Comparison of ENCODE assay signal across 25 cellular contexts in genomic region chr6:46736913-46737312, GRCh38. TPM values are rescaled to one million over a fixed set of nuclear protein-coding genes. Genes with fewer than 3 reads are reported as not detected.
DNase-seq lines count a peak whose midpoint lies in the region; ATAC-seq, FAIRE-seq and TF ChIP-seq lines count a peak whose summit lies in the region.
"Had no signal": no experiment of that assay in that cellular context is flagged by ENCODE, and none has a peak within 500 bp of the region (broad histone marks: within the 10 kb centered on the region; RNA-seq: fewer than 3 reads in every experiment).

No MANE protein-coding gene starts in this region.

- H3K27me3 Mint-ChIP-seq in MCF 10A (ENCODE audit: insufficient read depth, unreplicated experiment) = peaks cover 12% of the 10 kb centered on the region

- H3K27me3 ChIP-seq in mammary epithelial cell (ENCODE audit: insufficient read depth, low read length) (no peaks in the 10 kb centered on the region), RWPE2 (ENCODE audit: insufficient read depth, poor library complexity, severe bottlenecking) (peaks cover 6% of the 10 kb centered on the region), keratinocyte (ENCODE audit: control insufficient read depth, extremely low read depth, insufficient read depth, low read length) (no peaks in the 10 kb centered on the region)

- intact Hi-C loops in mammary epithelial cell (cut with micrococcal nuclease) (loop anchor here (5.0 kb wide), 1 partner anchor 45 kb away; no protein-coding TSS in a partner anchor), MCF 10A (cut with micrococcal nuclease) (no loop called here)

- no peak overlapping the region for H3K27ac Mint-ChIP-seq in MCF 10A (ENCODE audit: low read depth, unreplicated experiment)
- H3K27ac Mint-ChIP-seq: CD4-positive, alpha-beta T cell; IgD-negative memory B cell had no signal

- peak; percentile 5 for FAIRE-seq in keratinocyte (lab: Jason Lieb, UNC)
- FAIRE-seq: A549, G401.6, GM12891, GM18507, HepG2 had no signal

- no peaks in the 10 kb centered on the region for H3K4me1 Mint-ChIP-seq in MCF 10A (ENCODE audit: insufficient read depth, unreplicated experiment)

- no peak overlapping the region for H3K4me3 Mint-ChIP-seq in MCF 10A (ENCODE audit: unreplicated experiment)
- H3K4me3 Mint-ChIP-seq: CD4-positive, alpha-beta T cell; IgD-negative memory B cell had no signal

- H3K9me3 Mint-ChIP-seq in MCF 10A (ENCODE audit: unreplicated experiment) = no peaks in the 10 kb centered on the region
- H3K9me3 Mint-ChIP-seq: CD4-positive, alpha-beta T cell; IgD-negative memory B cell had no signal

- ATAC-seq in RWPE2 (ENCODE audit: low read depth) = peak; percentile 63; the same call in 2 of the 3 replicates
- ATAC-seq: A549, HepG2 had no signal

- H3K36me3 ChIP-seq in mammary epithelial cell (ENCODE audit: insufficient read depth, low read length) (no peaks in the 10 kb centered on the region), RWPE2 (ENCODE audit: low read depth) (no peaks in the 10 kb centered on the region), keratinocyte (ENCODE audit: control insufficient read depth in 2 of 2, extremely low read depth in 1 of 2, insufficient read depth in 2 of 2, low read length in 2 of 2) (no peaks in the 10 kb centered on the region)
- H3K36me3 ChIP-seq: HAP-1 had no signal

- in situ Hi-C loops in mammary epithelial cell (cut with MboI; ENCODE audit: low sequenced_read_pairs in 2 of 2) = no loop called here
- in situ Hi-C loops in GM13977 (cut with MboI; ENCODE audit: low pct_unique_long_range_greater_than_20kb, low sequenced_read_pairs, unreplicated experiment) = no loop called here

- H4K20me1 ChIP-seq in mammary epithelial cell (ENCODE audit: insufficient read depth, low read length) (no peaks in the 10 kb centered on the region), keratinocyte (ENCODE audit: control insufficient read depth, extremely low read depth, insufficient read depth, low read length) (no peaks in the 10 kb centered on the region)

- CTCF ChIA-PET in mammary epithelial cell (lab: Charles Lee; ENCODE audit: low non-redundant PET) = no interaction called here
- CTCF ChIA-PET in MCF 10A (lab: Yijun Ruan, JAX) = no interaction called here

- H3K27ac ChIP-seq in mammary epithelial cell (ENCODE audit: insufficient read depth, low read depth, low read length) (no peak overlapping the region), RWPE2 (ENCODE audit: poor library complexity, severe bottlenecking) (no peak overlapping the region), keratinocyte (ENCODE audit: control insufficient read depth, insufficient read depth, low read length) (no peak overlapping the region)
- H3K27ac ChIP-seq: 22Rv1, A549, C4-2B, GM23248 had no signal

- DNase-seq in mammary epithelial cell (peak; percentile 40), MCF 10A (ENCODE audit: unreplicated experiment) (no peak), RWPE2 (ENCODE audit: low spot score) (no peak), keratinocyte (ENCODE audit: low read depth, low spot score) (no peak), GM13977 (ENCODE audit: low spot score) (no peak), mesenteric fat pad (ENCODE audit: low spot score) (no peak), DMS 273 (lab: John Stamatoyannopoulos, UW; ENCODE audit: unreplicated experiment) (no peak), NCI-H146 treated with DMSO at 0.1 percent for 48 hours (lab: John Stamatoyannopoulos, UW; ENCODE audit: unreplicated experiment) (no peak)
- DNase-seq: AML-193; Caco-2; CD4-positive, alpha-beta T cell; DND-41; EL; GM23248 had no signal

- no peaks in the 10 kb centered on the region for H3K79me2 ChIP-seq in mammary epithelial cell (ENCODE audit: insufficient read depth, low read length)
- no peaks in the 10 kb centered on the region for H3K79me2 ChIP-seq in keratinocyte (ENCODE audit: control insufficient read depth, insufficient read depth, low read length)

- H3K9me1 ChIP-seq in keratinocyte (ENCODE audit: control insufficient read depth, extremely low read depth, insufficient read depth, low read length) = no peaks in the 10 kb centered on the region

- no peak overlapping the region for H3K4me2 ChIP-seq in mammary epithelial cell (ENCODE audit: insufficient read depth, low read depth, low read length)
- H3K4me2 ChIP-seq in keratinocyte (ENCODE audit: control insufficient read depth, extremely low read depth, insufficient read depth, low read depth, low read length) = peak overlapping the region; percentile 45
- H3K4me2 ChIP-seq: A549 had no signal

- H3K9me3 ChIP-seq in mammary epithelial cell (replicated peaks; ENCODE audit: insufficient read depth, low read length) (no peaks in the 10 kb centered on the region), RWPE2 (ENCODE audit: severe bottlenecking) (no peaks in the 10 kb centered on the region), keratinocyte (ENCODE audit: control insufficient read depth, low read depth, low read length) (no peaks in the 10 kb centered on the region)
- H3K9me3 ChIP-seq: A549, Caco-2, HAP-1 had no signal

- H3K9ac ChIP-seq in mammary epithelial cell (ENCODE audit: insufficient read depth, low read length) (no peak overlapping the region), keratinocyte (ENCODE audit: control insufficient read depth, extremely low read depth, insufficient read depth, low read length) (no peak overlapping the region)
- H3K9ac ChIP-seq: GM23248 had no signal

- no TSS peak for BruUV-seq in mammary epithelial cell (replicated peaks; lab: Mats Ljungman, UMichigan)
- no TSS peak for BruUV-seq in MCF 10A (replicated peaks; lab: Mats Ljungman, UMichigan)

- TF ChIP-seq CTCF in mammary epithelial cell (conservative IDR thresholded peaks at IDR 0.05 in 1 of 2, IDR thresholded peaks at IDR 0.05 in 1 of 2; ENCODE audit: extremely low read depth in 1 of 2, insufficient read depth in 1 of 2, low read depth in 1 of 2, low read length in 2 of 2) (no peak), MCF 10A (IDR thresholded peaks at IDR 0.05; ENCODE audit: unreplicated experiment) (no peak), RWPE2 (IDR thresholded peaks at IDR 0.05; ENCODE audit: poor library complexity, severe bottlenecking) (no peak), keratinocyte (optimal IDR thresholded peaks at IDR 0.05 in 1 of 3, IDR thresholded peaks at IDR 0.05 in 1 of 3, conservative IDR thresholded peaks at IDR 0.05 in 1 of 3; ENCODE audit: extremely low read depth in 1 of 3, insufficient read depth in 2 of 3, low read length in 3 of 3) (no peak), GM13977 (IDR thresholded peaks at IDR 0.05; ENCODE audit: extremely low read depth, insufficient read depth, missing control alignments) (no peak)

- H3K36me3 Mint-ChIP-seq in MCF 10A (ENCODE audit: insufficient read depth, unreplicated experiment) = no peaks in the 10 kb centered on the region

- dilution Hi-C loops in mammary epithelial cell (cut with HindIII; ENCODE audit: low sequenced_read_pairs) (no loop called here), keratinocyte (cut with MboI; ENCODE audit: extremely low pct_ligation_motif_present, low sequenced_read_pairs) (no loop called here)

- H2AFZ ChIP-seq in mammary epithelial cell (ENCODE audit: low read depth, low read length) (no peak overlapping the region), keratinocyte (ENCODE audit: control insufficient read depth, low read length) (no peak overlapping the region)
- H2AFZ ChIP-seq: GM23248 had no signal

- peaks cover 42% of the 10 kb centered on the region for H3K4me1 ChIP-seq in mammary epithelial cell (ENCODE audit: insufficient read depth, low read length)
- peaks cover 14% of the 10 kb centered on the region for H3K4me1 ChIP-seq in RWPE2 (ENCODE audit: insufficient read depth, poor library complexity, severe bottlenecking)
- peaks cover 23% of the 10 kb centered on the region for H3K4me1 ChIP-seq in keratinocyte (ENCODE audit: control insufficient read depth, extremely low read depth, insufficient read depth, low read length)
- H3K4me1 ChIP-seq: A549, HAP-1 had no signal

- POLR2A ChIA-PET in MCF 10A (lab: Yijun Ruan, JAX) = no interaction called here

- H3K4me3 ChIP-seq in mammary epithelial cell (replicated peaks in 1 of 3; ENCODE audit: insufficient read depth in 1 of 3, low read depth in 2 of 3, low read length in 3 of 3) = no peak overlapping the region
- no peak overlapping the region for H3K4me3 ChIP-seq in RWPE2 (ENCODE audit: severe bottlenecking)
- no peak overlapping the region for H3K4me3 ChIP-seq in keratinocyte (ENCODE audit: control insufficient read depth in 2 of 3, extremely low read depth in 1 of 3, insufficient read depth in 2 of 3, low read depth in 1 of 3, low read length in 3 of 3)
- H3K4me3 ChIP-seq: A549, GM23248, HAP-1 had no signal

RNA-seq across cellular contexts. Expression of gene PLA2G7, which starts 1.7 kb away (rescaled TPM):
- total RNA-seq in mammary epithelial cell (1 to 10 TPM; 5.7 to 5.9 TPM), MCF 10A (2022) (not detected in 2 replicates), mesenteric fat pad (8.1 TPM)
- polyA plus RNA-seq in mammary epithelial cell (5.4 TPM), keratinocyte (2.3 to 5.7 TPM (median 4.8 TPM) in 3 replicates)
- polyA minus RNA-seq in mammary epithelial cell (6.8 TPM), keratinocyte (1.4 to 3.3 TPM (median 1.9 TPM) in 3 replicates)
- 0.92 TPM for polyA plus RNA-seq in keratinocyte (2011; ENCODE audit: low read depth)
- polyA plus RNA-seq in keratinocyte (2011; cell fraction: cytosol; rRNA removed) = 3.2 and 5.3 TPM in 2 replicates
- 2.4 and 3.6 TPM in 2 replicates for polyA plus RNA-seq in keratinocyte (2011; cell fraction: nucleus; rRNA removed)
- 0.76 and 7.0 TPM in 2 replicates for polyA plus RNA-seq in keratinocyte (2012; ENCODE audit: low replicate concordance)
- 3.1 TPM for polyA minus RNA-seq in keratinocyte (2011; cell fraction: cytosol; rRNA and poly(A)+ RNA removed)
- 1.2 and 3.1 TPM in 2 replicates for polyA minus RNA-seq in keratinocyte (2011; cell fraction: nucleus; rRNA and poly(A)+ RNA removed)
- total RNA-seq: CD4-positive, alpha-beta T cell; GM23248; H4; HepG2 had no signal
- polyA plus RNA-seq: BJ, GM23248, HepG2, IgD-negative memory B cell had no signal

RNA-seq across cellular contexts. Expression of gene ANKRD66, which starts 9.8 kb away (rescaled TPM):
- not detected for total RNA-seq in mammary epithelial cell
- polyA plus RNA-seq in mammary epithelial cell = not detected
- polyA minus RNA-seq in mammary epithelial cell = not detected
- total RNA-seq in MCF 10A (2022) = not detected in 2 replicates
- polyA plus RNA-seq in keratinocyte = not detected in 3 replicates
- polyA plus RNA-seq in keratinocyte (2011; ENCODE audit: low read depth) = not detected
- not detected in 2 replicates for polyA plus RNA-seq in keratinocyte (2011; cell fraction: cytosol; rRNA removed)
- not detected in 2 replicates for polyA plus RNA-seq in keratinocyte (2011; cell fraction: nucleus; rRNA removed)
- not detected in 2 replicates for polyA plus RNA-seq in keratinocyte (2012; ENCODE audit: low replicate concordance)
- 0.10 TPM in 1 of 3 replicates, not detected in the others for polyA minus RNA-seq in keratinocyte
- polyA minus RNA-seq in keratinocyte (2011; cell fraction: cytosol; rRNA and poly(A)+ RNA removed) = not detected
- polyA minus RNA-seq in keratinocyte (2011; cell fraction: nucleus; rRNA and poly(A)+ RNA removed) = not detected in 2 replicates
- not detected for total RNA-seq in mesenteric fat pad
- total RNA-seq: Caco-2; CD4-positive, alpha-beta T cell; GM23248; H4; HepG2 had no signal
- polyA plus RNA-seq: A549, BJ, GM23248, HepG2, IgD-negative memory B cell had no signal

RNA-seq across cellular contexts. Expression of gene TDRD6, which starts 49.2 kb away (rescaled TPM):
- total RNA-seq in mammary epithelial cell (under 1 TPM; 0.09 to 0.50 TPM), MCF 10A (2022) (0.56 and 0.66 TPM in 2 replicates), mesenteric fat pad (0.58 TPM)
- polyA plus RNA-seq in mammary epithelial cell (0.01 TPM), keratinocyte (0.01 to 0.25 TPM (median 0.23 TPM) in 3 replicates)
- polyA minus RNA-seq in mammary epithelial cell (0.52 TPM), keratinocyte (0.16 TPM in 2 of 3 replicates, not detected in the other)
- 2.6 TPM for polyA plus RNA-seq in keratinocyte (2011; ENCODE audit: low read depth)
- 0.01 and 0.02 TPM in 2 replicates for polyA plus RNA-seq in keratinocyte (2011; cell fraction: cytosol; rRNA removed)
- 0.75 and 1.1 TPM in 2 replicates for polyA plus RNA-seq in keratinocyte (2011; cell fraction: nucleus; rRNA removed)
- polyA plus RNA-seq in keratinocyte (2012; ENCODE audit: low replicate concordance) = 0.22 and 0.32 TPM in 2 replicates
- not detected for polyA minus RNA-seq in keratinocyte (2011; cell fraction: cytosol; rRNA and poly(A)+ RNA removed)
- polyA minus RNA-seq in keratinocyte (2011; cell fraction: nucleus; rRNA and poly(A)+ RNA removed) = 0.62 and 0.63 TPM in 2 replicates
- total RNA-seq: Caco-2; CD4-positive, alpha-beta T cell; GM23248; HepG2 had no signal
- polyA plus RNA-seq: BJ, GM23248, HepG2, IgD-negative memory B cell had no signal

RNA-seq across cellular contexts. Expression of gene MEP1A, which starts 56.3 kb away (rescaled TPM):
- total RNA-seq in mammary epithelial cell = under 1 TPM in 1 of 2 donors, not detected in 1; 0.14 TPM
- polyA plus RNA-seq in mammary epithelial cell = 0.12 TPM
- 2.1 TPM for polyA minus RNA-seq in mammary epithelial cell
- total RNA-seq in MCF 10A (2022) = not detected in 2 replicates
- polyA plus RNA-seq in keratinocyte = 0.05 to 0.07 TPM (median 0.06 TPM) in 3 replicates
- not detected for polyA plus RNA-seq in keratinocyte (2011; ENCODE audit: low read depth)
- polyA plus RNA-seq in keratinocyte (2011; cell fraction: cytosol; rRNA removed) = 0.04 and 0.09 TPM in 2 replicates
- polyA plus RNA-seq in keratinocyte (2011; cell fraction: nucleus; rRNA removed) = 0.04 and 0.08 TPM in 2 replicates
- polyA plus RNA-seq in keratinocyte (2012; ENCODE audit: low replicate concordance) = 0.05 TPM in 1 of 2 replicates, not detected in the other
- 0.13 TPM in 1 of 3 replicates, not detected in the others for polyA minus RNA-seq in keratinocyte
- not detected for polyA minus RNA-seq in keratinocyte (2011; cell fraction: cytosol; rRNA and poly(A)+ RNA removed)
- not detected in 2 replicates for polyA minus RNA-seq in keratinocyte (2011; cell fraction: nucleus; rRNA and poly(A)+ RNA removed)
- 0.35 TPM for total RNA-seq in mesenteric fat pad
- total RNA-seq: CD4-positive, alpha-beta T cell; GM23248 had no signal
- polyA plus RNA-seq: A549, BJ, GM23248, IgD-negative memory B cell had no signal
